ENCODE assay signal across 16 cellular contexts in the genomic region with DNA sequence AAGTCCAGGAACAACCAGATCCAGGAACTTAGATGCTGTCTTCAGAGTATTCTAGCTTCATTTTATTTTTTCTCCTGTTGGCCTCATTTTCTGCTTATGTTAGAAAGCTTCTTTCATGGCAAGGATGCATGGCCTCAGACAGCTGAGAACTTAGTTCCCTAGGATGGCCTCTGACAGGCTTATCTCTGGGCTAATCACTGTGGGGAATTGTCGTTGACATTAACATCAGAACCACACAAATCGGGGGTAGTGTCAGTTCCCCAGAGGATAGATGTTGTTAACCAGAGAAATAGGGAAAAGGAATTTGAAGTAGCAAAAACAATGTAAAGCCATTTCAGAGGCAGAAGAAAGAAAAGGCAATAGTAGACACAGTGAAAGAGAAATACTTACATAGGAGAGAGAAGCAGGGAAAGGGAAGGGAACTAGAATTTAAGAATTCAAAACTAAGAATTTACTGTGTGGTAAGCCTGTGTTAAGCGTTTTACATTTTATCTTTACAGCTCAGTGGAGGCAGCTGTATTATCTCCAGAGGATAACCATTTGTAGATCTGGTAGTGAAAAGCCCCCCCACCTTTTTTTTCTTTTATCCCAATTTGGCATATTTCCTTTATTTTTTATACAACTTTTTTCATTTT. TPM values are rescaled to one million over a fixed set of nuclear protein-coding genes. Genes with fewer than 3 reads are reported as not detected.
DNase-seq lines count a peak whose midpoint lies in the region; ATAC-seq, FAIRE-seq and TF ChIP-seq lines count a peak whose summit lies in the region.
"Had no signal": no experiment of that assay in that cellular context is flagged by ENCODE, and none has a peak within 500 bp of the region (broad histone marks: within the 10 kb centered on the region; RNA-seq: fewer than 3 reads in every experiment).

No MANE protein-coding gene starts in this region.

- no peaks in the 10 kb centered on the region for H3K27me3 Mint-ChIP-seq in astrocyte (ENCODE audit: low read depth, unreplicated experiment)
- H3K27me3 Mint-ChIP-seq: central memory CD8-positive, alpha-beta T cell; stimulated activated naive CD8-positive, alpha-beta T cell treated with anti-CD3 and anti-CD28 coated beads, Interleukin-15, amount 100 ng/mL, for 72 hours had no signal

- H3K36me3 Mint-ChIP-seq in astrocyte (ENCODE audit: low read depth, unreplicated experiment), result no peaks in the 10 kb centered on the region

- H3K9me3 Mint-ChIP-seq in astrocyte (ENCODE audit: unreplicated experiment), result no peaks in the 10 kb centered on the region
- H3K9me3 Mint-ChIP-seq: central memory CD8-positive, alpha-beta T cell had no signal

- ATAC-seq in GM19463 (IDR thresholded peaks at IDR 0.05; ENCODE audit: unreplicated experiment) (no peak), HG03095 (IDR thresholded peaks at IDR 0.05; ENCODE audit: unreplicated experiment) (no peak)
- ATAC-seq: stimulated activated naive CD8-positive, alpha-beta T cell treated with anti-CD3 and anti-CD28 coated beads, Interleukin-15, amount 100 ng/mL, for 72 hours had no signal

- H3K27ac Mint-ChIP-seq in astrocyte (ENCODE audit: unreplicated experiment), result peak overlapping the region; percentile 95
- H3K27ac Mint-ChIP-seq: CD14-positive monocyte had no signal

- H3K79me2 ChIP-seq in astrocyte (ENCODE audit: insufficient read depth, low read length) (peaks cover 97% of the 10 kb centered on the region), osteoblast (ENCODE audit: insufficient read depth, low read length) (peaks cover 56% of the 10 kb centered on the region)

- WGBS in tibial nerve, 2 donors, result 27 to 36% methylated on average over 3 of the region's 3 CpGs

- H3K4me3 ChIP-seq in NB4 (ENCODE audit: low read depth, low read length) (no peak overlapping the region), astrocyte (ENCODE audit: insufficient read depth, low read depth, low read length) (no peak overlapping the region), osteoblast (ENCODE audit: insufficient read depth, low read length) (no peak overlapping the region), tibial nerve (no peak overlapping the region)

- DNase-seq in GM12891 (ENCODE audit: insufficient read length, low spot score) (no peak), NB4 (ENCODE audit: low read depth) (peak; percentile 65), astrocyte (ENCODE audit: low read depth) (peak; percentile 12), osteoblast (ENCODE audit: insufficient read length, low spot score, missing footprints) (peak; percentile 31), tibial nerve (ENCODE audit: low spot score in 2 of 2) (no peak), NCI-H2029 (lab: John Stamatoyannopoulos, UW) (no peak)
- DNase-seq: activated CD4-positive, alpha-beta T cell treated with anti-CD3 and anti-CD28 coated beads, Interleukin-2, amount 50 U/mL, for 1 hour; Kasumi-1; NCI-H2029 treated with DMSO at 0.1 percent for 48 hours; NK-92 treated with Interleukin-12 subunit alpha and Interleukin-12 subunit beta, amount 100 ng/mL, for 24 hours; stimulated activated naive CD8-positive, alpha-beta T cell treated with anti-CD3 and anti-CD28 coated beads, Interleukin-15, amount 100 ng/mL, for 72 hours had no signal

- no peak overlapping the region for H2AFZ ChIP-seq in astrocyte (ENCODE audit: low read depth, low read length)
- no peak overlapping the region for H2AFZ ChIP-seq in osteoblast (ENCODE audit: low read length)

- H4K20me1 ChIP-seq in astrocyte (ENCODE audit: insufficient read depth, low read length), result peaks cover 18% of the 10 kb centered on the region
- no peaks in the 10 kb centered on the region for H4K20me1 ChIP-seq in osteoblast (ENCODE audit: insufficient read depth, low read length)

- H3K27me3 ChIP-seq in astrocyte (ENCODE audit: insufficient read depth, low read length) (no peaks in the 10 kb centered on the region), osteoblast (ENCODE audit: insufficient read depth, low read length) (no peaks in the 10 kb centered on the region), tibial nerve (no peaks in the 10 kb centered on the region)

- peaks cover 43% of the 10 kb centered on the region for H3K4me1 Mint-ChIP-seq in astrocyte (ENCODE audit: low read depth, unreplicated experiment)

- FAIRE-seq in GM12891 (lab: Jason Lieb, UNC), result peak; percentile 23
- FAIRE-seq in astrocyte (lab: Jason Lieb, UNC), result no peak
- FAIRE-seq: G401.6 had no signal

- no peak for TF ChIP-seq CTCF in NB4 (IDR thresholded peaks at IDR 0.05; ENCODE audit: low read depth, low read length)
- TF ChIP-seq CTCF in astrocyte (IDR thresholded peaks at IDR 0.05; ENCODE audit: insufficient read depth, low read depth, low read length), result no peak
- no peak for TF ChIP-seq CTCF in osteoblast (IDR thresholded peaks at IDR 0.05; ENCODE audit: extremely low read depth, low read depth, low read length)
- no peak for TF ChIP-seq CTCF in tibial nerve (IDR thresholded peaks at IDR 0.05)

- TF ChIP-seq EP300 in tibial nerve (IDR thresholded peaks at IDR 0.05), result no peak

- H3K4me3 Mint-ChIP-seq in astrocyte (ENCODE audit: unreplicated experiment), result no peak overlapping the region
- H3K4me3 Mint-ChIP-seq: CD14-positive monocyte; central memory CD8-positive, alpha-beta T cell had no signal

- H3K9me3 ChIP-seq in astrocyte (ENCODE audit: insufficient read depth, low read depth, low read length) (no peaks in the 10 kb centered on the region), osteoblast (ENCODE audit: low read depth, low read length) (no peaks in the 10 kb centered on the region), tibial nerve (peaks cover 0 to 4% (median 0%) of the 10 kb centered on the region in 4 donors)

- H3K4me1 ChIP-seq in astrocyte (ENCODE audit: insufficient read depth, low read length) (peaks cover 21% of the 10 kb centered on the region), osteoblast (ENCODE audit: insufficient read depth, low read length) (peaks cover 24% of the 10 kb centered on the region), tibial nerve (peaks cover 0 to 44% (median 3%) of the 10 kb centered on the region in 4 donors)

- peak overlapping the region; percentile 10 for H3K9ac ChIP-seq in astrocyte (ENCODE audit: low read length)

- H3K27ac ChIP-seq in astrocyte (ENCODE audit: low read depth, low read length) (no peak overlapping the region), osteoblast (ENCODE audit: low read depth, low read length) (no peak overlapping the region), tibial nerve (peak overlapping the region in 2 of 4 donors; percentile 19 to 51)

- H3K36me3 ChIP-seq in astrocyte (ENCODE audit: insufficient read depth, low read length), result no peaks in the 10 kb centered on the region
- no peaks in the 10 kb centered on the region for H3K36me3 ChIP-seq in osteoblast (ENCODE audit: insufficient read depth, low read length)
- peaks cover 0 to 11% (median 0%) of the 10 kb centered on the region in 3 donors for H3K36me3 ChIP-seq in tibial nerve

- H3K4me2 ChIP-seq in astrocyte (ENCODE audit: low read length) (no peak overlapping the region), osteoblast (ENCODE audit: insufficient read depth, low read length) (no peak overlapping the region)

- TF ChIP-seq POLR2A in GM12891 (IDR thresholded peaks at IDR 0.05; ENCODE audit: low read depth, low read length) (no peak), NB4 (IDR thresholded peaks at IDR 0.05; ENCODE audit: extremely low read depth, insufficient read length) (no peak), tibial nerve (IDR thresholded peaks at IDR 0.05) (no peak)

TF ChIP-seq in GM12891, 5 proteins besides CTCF, POLR2A, EP300 and RAD21:
- TF ChIP-seq POLR2AphosphoS5 (IDR thresholded peaks at IDR 0.05; ENCODE audit: low read depth, low read length), result no peak
- TF ChIP-seq POU2F2 (IDR thresholded peaks at IDR 0.05; ENCODE audit: low read depth, low read length), result no peak
- TF ChIP-seq SPI1 (IDR thresholded peaks at IDR 0.05; ENCODE audit: low read depth, low read length), result no peak
- no peak for TF ChIP-seq PAX5 (IDR thresholded peaks at IDR 0.05; ENCODE audit: insufficient read depth, low read length, severe bottlenecking)
- no peak for TF ChIP-seq TAF1 (IDR thresholded peaks at IDR 0.05; ENCODE audit: low read depth, low read length)

RNA-seq across cellular contexts. Expression of a gene that starts 21.8 kb away (rescaled TPM):
- 31.1 TPM for polyA plus RNA-seq in GM12891 (2012; ENCODE audit: low read depth, missing spikeins)
- total RNA-seq in astrocyte, result 52.7 and 57.4 TPM in 2 replicates
- 124 and 133 TPM in 2 replicates for total RNA-seq in osteoblast
- 100 to 1,000 TPM in 1 of 4 donors, 10 to 100 TPM in 3; 69.6 to 114 (median 91.2) TPM for total RNA-seq in tibial nerve

Comparison
In these comparisons a context has a peak if more than half of its experiments do, and no peak if none do; other contexts are left out.
1. DNase-seq: peak in NB4 (single experiment), astrocyte (single experiment) and osteoblast (single experiment); none in GM12891 (single experiment), tibial nerve (0 of 2) and NCI-H2029 (single experiment).